In genomic region chr6:26199057-26199772, GRCh38 we compare ENCODE assay signal across 8 cellular contexts.
A peak's percentile ranks its signal among the peaks of the same experiment; 100 is the strongest.
DNase-seq lines count a peak whose midpoint lies in the region; FAIRE-seq and TF ChIP-seq lines count a peak whose summit lies in the region.

No MANE protein-coding gene starts in this region.

- in situ Hi-C loops in G401 (cut with HindIII; ENCODE audit: low sequenced_read_pairs): no loop called here

- peak overlapping the region; percentile 78 for H3K4me3 ChIP-seq in fibroblast of villous mesenchyme (ENCODE audit: low read depth, low read length)
- peak overlapping the region; percentile 63 to 65 for H3K4me3 ChIP-seq in tibial artery

- peak overlapping the region; percentile 90 to 93 for H3K27ac ChIP-seq in tibial artery

- TF ChIP-seq CTCF in fibroblast of villous mesenchyme (IDR thresholded peaks at IDR 0.05; ENCODE audit: insufficient read depth, low read depth, low read length): no peak
- TF ChIP-seq CTCF in nephron progenitor cell (IDR thresholded peaks at IDR 0.05): no peak
- TF ChIP-seq CTCF in tibial artery (IDR thresholded peaks at IDR 0.05): no peak

- peak; percentile 98 for DNase-seq in G401 (ENCODE audit: low spot score)
- peak; percentile 56 for DNase-seq in GOT3 (lab: John Stamatoyannopoulos, UW)
- peak; percentile 97 to 98 for DNase-seq in Kasumi-1 (lab: John Stamatoyannopoulos, UW)
- peak; percentile 96 for DNase-seq in RCC 7860 (ENCODE audit: low spot score)
- DNase-seq in activated naive CD4-positive, alpha-beta T cell treated with Interleukin-2 at 50 U/mL for 16 hours: peak; percentile 64
- DNase-seq in fibroblast of villous mesenchyme (ENCODE audit: low read depth): peak; percentile 98
- DNase-seq in nephron progenitor cell: peak; percentile 75
- peak in 1 of 2 donors; percentile 86 for DNase-seq in tibial artery

- no peaks in the 10 kb centered on the region for H3K27me3 ChIP-seq in tibial artery

- intact Hi-C loops in tibial artery (cut with DNase I; ENCODE audit: low total_unique reads): no loop called here

- peak overlapping the region; percentile 100 for H3K27ac Mint-ChIP-seq in nephron progenitor cell

- H3K4me3 Mint-ChIP-seq in nephron progenitor cell: peak overlapping the region; percentile 98

- peaks cover 3% of the 10 kb centered on the region for H3K36me3 Mint-ChIP-seq in nephron progenitor cell (ENCODE audit: low read depth)

- H3K4me1 ChIP-seq in tibial artery: peaks cover 0 to 42% (median 7%) of the 10 kb centered on the region in 4 donors

- no peaks in the 10 kb centered on the region for H3K9me3 ChIP-seq in tibial artery

- FAIRE-seq in RCC 7860 (lab: Jason Lieb, UNC): peak; percentile 85

- peaks cover 4% of the 10 kb centered on the region for H3K27me3 Mint-ChIP-seq in nephron progenitor cell (ENCODE audit: low read depth, poor library complexity)

- no peaks in the 10 kb centered on the region for H3K36me3 ChIP-seq in tibial artery

- H3K4me1 Mint-ChIP-seq in nephron progenitor cell: peaks cover 49% of the 10 kb centered on the region

- H3K9me3 Mint-ChIP-seq in nephron progenitor cell: no peaks in the 10 kb centered on the region
